21 cellular contexts compared by ENCODE assay signal in the genomic region with DNA sequence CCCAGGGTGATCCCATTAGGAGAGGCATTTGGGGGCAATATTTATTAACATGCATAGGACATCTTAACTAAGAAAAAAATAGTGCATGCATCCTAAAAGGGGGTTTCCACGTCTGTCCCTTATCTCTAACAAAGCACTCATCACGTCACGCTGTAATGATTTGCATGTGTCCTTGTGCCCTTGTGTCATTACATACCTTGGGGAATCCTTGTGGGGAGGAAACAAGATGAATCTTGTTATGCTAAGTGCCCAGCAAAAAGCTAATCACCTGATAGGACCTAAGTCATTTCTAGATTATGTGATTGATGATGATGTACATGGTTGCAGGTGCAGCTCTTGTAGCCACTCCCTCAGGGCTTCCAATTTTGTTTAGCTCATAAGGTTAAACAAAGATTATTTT.
DNase-seq lines count a peak whose midpoint lies in the region; ATAC-seq lines count a peak whose summit lies in the region.
"Had no signal": no experiment of that assay in that cellular context is flagged by ENCODE, and none has a peak within 500 bp of the region (broad histone marks: within the 10 kb centered on the region; RNA-seq: fewer than 3 reads in every experiment).

No MANE protein-coding gene starts in this region.

- H3K9me3 Mint-ChIP-seq in memory B cell = no peaks in the 10 kb centered on the region
- H3K9me3 Mint-ChIP-seq: activated naive CD4-positive, alpha-beta T cell treated with anti-CD3 and anti-CD28 coated beads for 36 hours; natural killer cell treated with Interleukin-12 subunit alpha and Interleukin-12 subunit beta and Interleukin-15 and Interleukin-18, amount 100 ng/mL, for 72 hours had no signal

- DNase-seq in memory B cell (ENCODE audit: low spot score in 2 of 2) (no peak), NCI-H2029 (lab: John Stamatoyannopoulos, UW) (no peak), NCI-H2081 treated with DMSO at 0.1 percent for 48 hours (lab: John Stamatoyannopoulos, UW) (no peak)
- DNase-seq: activated CD4-positive, alpha-beta T cell treated with anti-CD3 and anti-CD28 coated beads for 48 hours; activated naive CD4-positive, alpha-beta T cell treated with anti-CD3 and anti-CD28 coated beads for 36 hours; aorta; BE2C; DMS 273 treated with DMSO at 0.1 percent for 48 hours; H7; KG1; kidney; NCI-H1048; NCI-H2171 treated with DMSO at 0.1 percent for 48 hours; stimulated activated CD4-positive, alpha-beta T cell treated with anti-CD3 and anti-CD28 coated beads, Interleukin-4, amount 100 ng/mL, for 24 hours; thyroid gland had no signal

- no peaks in the 10 kb centered on the region for H3K36me3 Mint-ChIP-seq in memory B cell
- H3K36me3 Mint-ChIP-seq: natural killer cell treated with Interleukin-12 subunit alpha and Interleukin-12 subunit beta and Interleukin-15 and Interleukin-18, amount 100 ng/mL, for 72 hours had no signal

- H3K4me3 Mint-ChIP-seq in memory B cell = no peak overlapping the region
- H3K4me3 Mint-ChIP-seq: activated naive CD4-positive, alpha-beta T cell treated with anti-CD3 and anti-CD28 coated beads for 36 hours; natural killer cell treated with Interleukin-12 subunit alpha and Interleukin-12 subunit beta and Interleukin-15 and Interleukin-18, amount 100 ng/mL, for 72 hours had no signal

- no peaks in the 10 kb centered on the region for H3K4me1 Mint-ChIP-seq in memory B cell

- ATAC-seq in GM18519 (IDR thresholded peaks at IDR 0.05; ENCODE audit: low FRiP score, unreplicated experiment) = peak; percentile 74
- peak; percentile 59 for ATAC-seq in GM21390 (IDR thresholded peaks at IDR 0.05; ENCODE audit: unreplicated experiment)
- peak; percentile 76 for ATAC-seq in HG03432 (IDR thresholded peaks at IDR 0.05; ENCODE audit: unreplicated experiment)
- peak; percentile 38 for ATAC-seq in memory B cell (ENCODE audit: low read depth)
- no peak for ATAC-seq in esophagus mucosa
- ATAC-seq: natural killer cell treated with Interleukin-12 subunit alpha and Interleukin-12 subunit beta and Interleukin-15 and Interleukin-18, amount 100 ng/mL, for 72 hours; SK-N-SH treated with all-trans-retinoic acid at 6 μM for 48 hours had no signal

- no peak overlapping the region for H3K27ac Mint-ChIP-seq in memory B cell
- H3K27ac Mint-ChIP-seq: activated naive CD4-positive, alpha-beta T cell treated with anti-CD3 and anti-CD28 coated beads for 36 hours; natural killer cell treated with Interleukin-12 subunit alpha and Interleukin-12 subunit beta and Interleukin-15 and Interleukin-18, amount 100 ng/mL, for 72 hours had no signal

- no peaks in the 10 kb centered on the region for H3K27me3 Mint-ChIP-seq in memory B cell
- H3K27me3 Mint-ChIP-seq: natural killer cell treated with Interleukin-12 subunit alpha and Interleukin-12 subunit beta and Interleukin-15 and Interleukin-18, amount 100 ng/mL, for 72 hours had no signal
